Comparison of ENCODE assay signal across 8 cellular contexts in the genomic region with DNA sequence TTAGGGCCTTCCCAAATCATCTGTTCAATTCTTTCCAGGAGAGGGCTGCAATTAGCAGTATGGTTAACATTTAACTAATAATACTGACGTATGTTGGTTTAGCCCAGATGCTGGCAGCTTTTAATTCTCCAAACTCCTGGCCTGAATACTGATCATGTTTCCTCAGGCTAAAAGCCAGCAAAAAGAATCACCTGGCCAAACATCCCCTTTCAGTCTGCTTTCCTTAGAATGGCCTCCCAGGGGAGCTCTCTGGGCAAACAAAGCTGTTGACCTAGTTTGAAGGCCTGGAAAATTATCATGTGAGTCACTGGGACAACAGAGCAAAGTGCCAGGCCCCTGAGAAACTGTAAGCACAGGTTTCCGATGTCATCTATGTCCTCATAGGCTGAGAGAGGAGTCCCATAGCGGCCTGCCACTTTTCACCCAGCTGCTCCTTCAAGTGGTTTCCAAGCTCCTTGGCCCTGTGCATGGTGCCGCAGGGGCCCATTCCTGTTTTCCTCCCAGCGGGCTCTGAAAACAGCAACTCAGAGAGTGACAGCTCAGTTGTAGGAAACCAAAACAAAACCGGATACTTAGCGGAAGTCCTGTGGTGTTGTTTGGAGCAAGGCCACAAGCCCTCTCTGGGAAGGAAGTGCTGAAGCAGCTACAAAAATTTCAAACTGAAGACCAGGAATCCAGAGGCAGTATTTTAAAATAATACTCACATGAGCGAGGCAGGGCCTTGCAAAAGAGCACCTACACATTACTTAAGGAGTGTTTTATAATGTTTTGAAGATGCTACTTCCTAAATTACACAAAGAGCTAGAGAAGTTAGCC. TPM values are rescaled to one million over a fixed set of nuclear protein-coding genes. Genes with fewer than 3 reads are reported as not detected.
A peak's percentile ranks its signal among the peaks of the same experiment; 100 is the strongest.
DNase-seq lines count a peak whose midpoint lies in the region; ATAC-seq and TF ChIP-seq lines count a peak whose summit lies in the region.

No MANE protein-coding gene starts in this region.

- TF ChIP-seq CTCF in nephron progenitor cell (IDR thresholded peaks at IDR 0.05): no peak

- in situ Hi-C loops in G401 (cut with HindIII; ENCODE audit: low sequenced_read_pairs): no loop called here

- H3K9ac ChIP-seq in subcutaneous abdominal adipose tissue (ENCODE audit: low read length in 5 of 5): peak overlapping the region in 4 of 5 donors; percentile 71 to 93 (median 74)

- peaks cover 65% of the 10 kb centered on the region for H3K4me1 Mint-ChIP-seq in nephron progenitor cell

- peak overlapping the region; percentile 99 for H3K27ac ChIP-seq in subcutaneous abdominal adipose tissue (ENCODE audit: low read depth, low read length)

- H3K27ac Mint-ChIP-seq in nephron progenitor cell: peak overlapping the region; percentile 99

- peaks cover 0 to 4% (median 0%) of the 10 kb centered on the region in 5 donors for H3K27me3 ChIP-seq in subcutaneous abdominal adipose tissue (ENCODE audit: control insufficient read depth in 5 of 5, insufficient read depth in 4 of 5, low read length in 5 of 5)

- no peaks in the 10 kb centered on the region for H3K9me3 Mint-ChIP-seq in nephron progenitor cell

- no peaks in the 10 kb centered on the region for H3K36me3 Mint-ChIP-seq in nephron progenitor cell (ENCODE audit: low read depth)

- peak overlapping the region; percentile 29 to 62 (median 46) for H3K4me3 ChIP-seq in subcutaneous abdominal adipose tissue (ENCODE audit: low read depth in 1 of 5, low read length in 5 of 5)

- H3K4me3 Mint-ChIP-seq in nephron progenitor cell: peak overlapping the region; percentile 60

- DNase-seq in G401 (ENCODE audit: low spot score) (peak; percentile 95), M059J (ENCODE audit: low read depth) (peak; percentile 96), SIG-M5 (lab: John Stamatoyannopoulos, UW) (peak; percentile 33), foreskin melanocyte (peak; percentile 45), nephron progenitor cell (peak; percentile 45)
- DNase-seq in activated naive CD4-positive, alpha-beta T cell treated with anti-CD3 and anti-CD28 coated beads, Interleukin-2, amount 50 U/mL, for 16 hours: peak; percentile 26

- no peaks in the 10 kb centered on the region for H3K27me3 Mint-ChIP-seq in nephron progenitor cell (ENCODE audit: low read depth, poor library complexity)

- H3K4me1 ChIP-seq in subcutaneous abdominal adipose tissue (ENCODE audit: control insufficient read depth in 5 of 5, insufficient read depth in 5 of 5, low read length in 5 of 5): peaks cover 16 to 39% (median 30%) of the 10 kb centered on the region in 5 donors

- no peak for ATAC-seq in HG03025 (IDR thresholded peaks at IDR 0.05; ENCODE audit: low FRiP score, unreplicated experiment)

- H3K9me3 ChIP-seq in subcutaneous abdominal adipose tissue (ENCODE audit: control insufficient read depth in 5 of 5, low read length in 5 of 5): no peaks in the 10 kb centered on the region

- H3K36me3 ChIP-seq in subcutaneous abdominal adipose tissue (ENCODE audit: control insufficient read depth in 5 of 5, insufficient read depth in 5 of 5, low read length in 5 of 5): no peaks in the 10 kb centered on the region

RNA-seq across cellular contexts. Expression of a gene that starts 36.5 kb away (rescaled TPM):
- 280 and 333 TPM in 2 replicates for total RNA-seq in G401 (2014; rRNA removed; shearing (Covaris generic))
- total RNA-seq in M059J (2014; rRNA removed; shearing (Covaris generic)): 304 and 386 TPM in 2 replicates

RNA-seq across cellular contexts. Expression of a gene that starts 40.7 kb away (rescaled TPM):
- total RNA-seq in G401 (2014; rRNA removed; shearing (Covaris generic)): 3.8 and 12.2 TPM in 2 replicates
- total RNA-seq in M059J (2014; rRNA removed; shearing (Covaris generic)): 9.6 and 13.9 TPM in 2 replicates

Comparison
In these comparisons a context has a peak if more than half of its experiments do, and no peak if none do; other contexts are left out.
1. DNase-seq: peak in every context shown above with its lines; median percentile 96 in M059J; 95 in G401; 45 in foreskin melanocyte; 45 in nephron progenitor cell; 33 in SIG-M5; 26 in activated naive CD4-positive, alpha-beta T cell treated with anti-CD3 and anti-CD28 coated beads, Interleukin-2, amount 50 U/mL, for 16 hours.